In genomic region chr6:43669922-43670622, GRCh38 we compare ENCODE assay signal across 9 cellular contexts. TPM values are rescaled to one million over a fixed set of nuclear protein-coding genes. Genes with fewer than 3 reads are reported as not detected.
DNase-seq lines count a peak whose midpoint lies in the region; ATAC-seq lines count a peak whose summit lies in the region.
"Had no signal": no experiment of that assay in that cellular context is flagged by ENCODE, and none has a peak within 500 bp of the region (broad histone marks: within the 10 kb centered on the region; RNA-seq: fewer than 3 reads in every experiment).

No MANE protein-coding gene starts in this region.

- peaks cover 2% of the 10 kb centered on the region for H3K36me3 Mint-ChIP-seq in activated naive CD4-positive, alpha-beta T cell treated with anti-CD3 and anti-CD28 coated beads, Interleukin-2, amount 50 U/mL, for 24 hours

- no peaks in the 10 kb centered on the region for H3K4me1 ChIP-seq in urinary bladder (ENCODE audit: insufficient read depth)

- peak overlapping the region; percentile 12 for H3K27ac Mint-ChIP-seq in activated naive CD4-positive, alpha-beta T cell treated with anti-CD3 and anti-CD28 coated beads, Interleukin-2, amount 50 U/mL, for 24 hours

- peaks cover 15% of the 10 kb centered on the region for H3K4me1 Mint-ChIP-seq in activated naive CD4-positive, alpha-beta T cell treated with anti-CD3 and anti-CD28 coated beads, Interleukin-2, amount 50 U/mL, for 24 hours

- no peak overlapping the region for H3K4me3 Mint-ChIP-seq in activated naive CD4-positive, alpha-beta T cell treated with anti-CD3 and anti-CD28 coated beads, Interleukin-2, amount 50 U/mL, for 24 hours

- peak in 2 of 3 donors; percentile 21 to 30 for DNase-seq in stimulated activated CD4-positive, alpha-beta T cell treated with anti-CD3 and anti-CD28 coated beads, Interleukin-12 subunit alpha, Interleukin-12 subunit beta, amount 100 ng/mL, for 48 hours (ENCODE audit: low read depth in 2 of 3, low spot score in 1 of 3)
- no peak for DNase-seq in stimulated activated CD4-positive, alpha-beta T cell treated with anti-CD3 and anti-CD28 coated beads, Interleukin-2, amount 100 ng/mL, for 48 hours
- peak; percentile 87 for DNase-seq in left kidney (ENCODE audit: low read depth, low spot score)
- DNase-seq in posterior cingulate gyrus, result no peak
- DNase-seq in NCI-H526 treated with DMSO at 0.1 percent for 48 hours (lab: John Stamatoyannopoulos, UW), result no peak
- DNase-seq: kidney had no signal

- H3K4me3 ChIP-seq in urinary bladder (ENCODE audit: low read depth, low read length), result no peak overlapping the region

- no peaks in the 10 kb centered on the region for H3K9me3 Mint-ChIP-seq in activated naive CD4-positive, alpha-beta T cell treated with anti-CD3 and anti-CD28 coated beads, Interleukin-2, amount 50 U/mL, for 24 hours

- peak overlapping the region; percentile 55 for H3K27ac ChIP-seq in urinary bladder (ENCODE audit: low read depth)

- intact Hi-C loops in posterior cingulate gyrus (cut with DNase I), result loop anchor here (5.0 kb wide), 1 partner anchor 97 kb away; no protein-coding TSS in a partner anchor

- WGBS in urinary bladder, result 77% methylated on average over 6 of the region's 6 CpGs

- H3K27me3 Mint-ChIP-seq in activated naive CD4-positive, alpha-beta T cell treated with anti-CD3 and anti-CD28 coated beads, Interleukin-2, amount 50 U/mL, for 24 hours, result no peaks in the 10 kb centered on the region

- no peak for ATAC-seq in GM21529 (IDR thresholded peaks at IDR 0.05; ENCODE audit: unreplicated experiment)

- no peaks in the 10 kb centered on the region for H3K36me3 ChIP-seq in urinary bladder (ENCODE audit: insufficient read depth)

RNA-seq across cellular contexts. Expression of gene MRPS18A, which starts 17.5 kb away (rescaled TPM):
- 33.3 TPM for total RNA-seq in urinary bladder
- 55.8 TPM for polyA plus RNA-seq in urinary bladder

RNA-seq across cellular contexts. Expression of gene RSPH9, which starts 25.2 kb away (rescaled TPM):
- total RNA-seq in urinary bladder, result 1.0 TPM
- polyA plus RNA-seq in urinary bladder, result 0.60 TPM

RNA-seq across cellular contexts. Expression of gene MAD2L1BP, which starts 34.4 kb away (rescaled TPM):
- total RNA-seq in urinary bladder, result 16.8 TPM
- polyA plus RNA-seq in urinary bladder, result 25.3 TPM

RNA-seq across cellular contexts. Expression of gene GTPBP2, which starts 41.0 kb away (rescaled TPM):
- total RNA-seq in urinary bladder, result 36.3 TPM
- 40.4 TPM for polyA plus RNA-seq in urinary bladder

Comparison
In these comparisons a context has a peak if more than half of its experiments do, and no peak if none do; other contexts are left out.
1. DNase-seq: peak in stimulated activated CD4-positive, alpha-beta T cell treated with anti-CD3 and anti-CD28 coated beads, Interleukin-12 subunit alpha, Interleukin-12 subunit beta, amount 100 ng/mL, for 48 hours (2 of 3) and left kidney (single experiment); none in stimulated activated CD4-positive, alpha-beta T cell treated with anti-CD3 and anti-CD28 coated beads, Interleukin-2, amount 100 ng/mL, for 48 hours (0 of 2), posterior cingulate gyrus (0 of 10) and NCI-H526 treated with DMSO at 0.1 percent for 48 hours (single experiment).